Comparison of ENCODE assay signal across 11 cellular contexts in the genomic region with DNA sequence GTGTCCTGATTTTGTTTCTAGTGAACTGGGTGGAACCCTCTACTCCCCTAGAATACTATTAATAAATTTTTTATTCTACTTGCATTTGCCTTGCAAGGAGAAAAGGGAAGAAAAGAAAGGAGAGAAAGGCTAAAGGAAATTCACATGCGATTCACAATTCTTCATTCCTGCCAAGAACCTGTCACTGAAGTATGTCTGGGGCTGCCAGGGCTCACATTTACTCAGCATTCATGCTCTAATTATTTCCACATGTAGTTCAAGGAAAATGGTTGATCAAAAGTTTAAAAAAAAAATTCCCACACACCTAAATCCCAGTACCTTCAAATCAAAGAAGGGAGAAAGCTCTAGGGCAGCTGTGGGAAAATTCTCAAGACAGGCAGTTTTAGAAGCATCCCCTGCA. TPM values are rescaled to one million over a fixed set of nuclear protein-coding genes. Genes with fewer than 3 reads are reported as not detected.
A peak's percentile ranks its signal among the peaks of the same experiment; 100 is the strongest.
DNase-seq lines count a peak whose midpoint lies in the region; ATAC-seq, FAIRE-seq and TF ChIP-seq lines count a peak whose summit lies in the region.
"Had no signal": no experiment of that assay in that cellular context is flagged by ENCODE, and none has a peak within 500 bp of the region (broad histone marks: within the 10 kb centered on the region; RNA-seq: fewer than 3 reads in every experiment).

No MANE protein-coding gene starts in this region.

- peaks cover 0 to 2% (median 0%) of the 10 kb centered on the region in 3 donors for H3K4me1 ChIP-seq in pancreas

- peak; percentile 87 for DNase-seq in AG09309 (ENCODE audit: low read depth)
- peak; percentile 88 for DNase-seq in fibroblast of villous mesenchyme (ENCODE audit: low read depth)
- DNase-seq in pancreas, result no peak
- DNase-seq in effector CD4-positive, alpha-beta T cell, result no peak
- DNase-seq in stimulated activated naive CD4-positive, alpha-beta T cell treated with Interleukin-2 at 50 U/mL for 16 hours (lab: John Stamatoyannopoulos, UW), result no peak
- no peak for DNase-seq in SIG-M5 treated with dmso at 0.1 percent for 504 hours (lab: John Stamatoyannopoulos, UW; ENCODE audit: unreplicated experiment)
- no peak for DNase-seq in NCI-H2196 treated with DMSO at 0.1 percent for 48 hours (lab: John Stamatoyannopoulos, UW; ENCODE audit: unreplicated experiment)
- DNase-seq: activated CD4-positive, CD25-positive, alpha-beta regulatory T cell treated with anti-CD3 and anti-CD28 coated beads, Interleukin-2, amount 50 U/mL, for 72 hours; naive thymus-derived CD8-positive, alpha-beta T cell had no signal

- no peak overlapping the region for H3K27ac ChIP-seq in pancreas
- H3K27ac ChIP-seq: C4-2B had no signal

- WGBS in pancreas, 2 donors, result 0 to 7% methylated on average over 1 of the region's 1 CpG

- TF ChIP-seq CTCF in AG09309 (IDR thresholded peaks at IDR 0.05; ENCODE audit: control insufficient read depth, insufficient read depth, low read depth, low read length, missing control alignments) (no peak), fibroblast of villous mesenchyme (IDR thresholded peaks at IDR 0.05; ENCODE audit: insufficient read depth, low read depth, low read length) (no peak), pancreas (IDR thresholded peaks at IDR 0.05) (no peak)

- H3K27me3 ChIP-seq in pancreas, result no peaks in the 10 kb centered on the region

- H3K9me3 ChIP-seq in pancreas, result no peaks in the 10 kb centered on the region

- ATAC-seq in SK-N-SH treated with all-trans-retinoic acid at 6 μM for 48 hours (peak; percentile 59), pancreas (peak; percentile 58 to 88 (median 73))
- ATAC-seq: naive thymus-derived CD8-positive, alpha-beta T cell had no signal

- intact Hi-C loops in pancreas (cut with DNase I), result loop anchor here in 2 of 3 donors (10.0 kb wide), 2 partner anchors 119 to 129 kb away; no protein-coding TSS in a partner anchor

- H3K36me3 ChIP-seq in pancreas, result no peaks in the 10 kb centered on the region

- FAIRE-seq in pancreas (lab: Jason Lieb, UNC), result no peak

- no peak overlapping the region for H3K4me3 ChIP-seq in AG09309 (ENCODE audit: control insufficient read depth, low read depth, low read length)
- H3K4me3 ChIP-seq in fibroblast of villous mesenchyme (ENCODE audit: low read depth, low read length), result no peak overlapping the region
- no peak overlapping the region for H3K4me3 ChIP-seq in pancreas

TF ChIP-seq in SK-N-SH treated with all-trans-retinoic acid at 6 μM for 48 hours, 23 proteins besides CTCF, POLR2A, EP300 and RAD21:
- TF ChIP-seq ISL1 (CRISPR knock-in tag; IDR thresholded peaks at IDR 0.05) (peak; percentile 89), TCF4 (CRISPR knock-in tag; IDR thresholded peaks at IDR 0.05; ENCODE audit: borderline replicate concordance) (peak; percentile 64), ZFP30 (CRISPR knock-in tag; IDR thresholded peaks at IDR 0.05) (peak; percentile 84), ESRRG (CRISPR knock-in tag; IDR thresholded peaks at IDR 0.05) (no peak)

RNA-seq across cellular contexts. Expression of a gene that starts 24.9 kb away (rescaled TPM):
- total RNA-seq in fibroblast of villous mesenchyme (997 and 1,795 TPM in 2 replicates), pancreas (100 to 1,000 TPM in 1 of 6 donors, 10 to 100 TPM in 5; 11.1 to 131 (median 44.3) TPM)
- 1 to 10 TPM; 7.3 to 7.9 TPM for polyA plus RNA-seq in pancreas

Comparison
In these comparisons a context has a peak if more than half of its experiments do, and no peak if none do; other contexts are left out.
1. DNase-seq: peak in AG09309 (single experiment) and fibroblast of villous mesenchyme (single experiment); none in pancreas (0 of 6), effector CD4-positive, alpha-beta T cell (single experiment), stimulated activated naive CD4-positive, alpha-beta T cell treated with Interleukin-2 at 50 U/mL for 16 hours (single experiment), SIG-M5 treated with dmso at 0.1 percent for 504 hours (single experiment) and NCI-H2196 treated with DMSO at 0.1 percent for 48 hours (single experiment).